Comparison of ENCODE assay signal across 1 cellular context in the genomic region with DNA sequence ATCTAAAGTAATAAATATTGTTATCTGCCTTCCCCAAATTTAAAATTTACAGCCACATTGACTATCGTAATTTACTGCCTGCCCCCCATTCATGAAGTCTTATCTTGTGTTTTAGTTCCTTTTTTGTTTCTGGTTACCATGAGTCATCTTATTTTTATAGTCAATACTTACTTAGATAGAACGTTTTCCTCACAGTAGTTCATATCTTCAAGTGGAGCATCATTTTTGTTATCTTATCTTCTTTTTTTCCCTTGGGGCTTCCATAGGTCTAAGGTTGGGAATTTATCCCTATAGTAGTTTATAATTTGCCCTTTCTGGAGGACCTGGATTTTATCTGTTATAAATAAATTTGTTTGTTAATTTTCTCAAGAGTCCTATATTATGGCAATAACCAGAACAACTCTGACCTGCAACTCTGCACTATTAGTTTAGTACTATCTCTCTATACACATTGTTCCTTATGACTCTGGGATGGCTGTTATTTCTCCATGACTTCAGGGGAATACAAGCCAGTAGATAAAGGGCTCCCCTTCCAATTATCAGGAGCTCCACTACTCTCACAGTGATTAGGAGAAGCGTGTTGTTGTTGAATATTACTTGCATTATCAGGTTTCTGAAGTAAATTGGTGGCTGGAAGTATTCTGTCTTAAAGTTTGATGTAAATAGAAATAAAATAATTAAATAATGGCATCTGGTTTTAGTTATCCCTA.
TF ChIP-seq lines count a peak whose summit lies in the region.

No MANE protein-coding gene starts in this region.

TF ChIP-seq in K562, 482 proteins besides CTCF, POLR2A, EP300 and RAD21 (continued from another document and continues in another):
- TF ChIP-seq ZNF639 (CRISPR knock-in tag; conservative IDR thresholded peaks at IDR 0.05 in 1 of 2, IDR thresholded peaks at IDR 0.05 in 1 of 2) (no peak), MCM7 (IDR thresholded peaks at IDR 0.05) (no peak), ZBTB11 (CRISPR knock-in tag; IDR thresholded peaks at IDR 0.05) (0 out of 6 replicates have a peak, but pooled peaks of 1 of the 3 experiments have one; percentile 19), KAT7 (CRISPR knock-in tag; IDR thresholded peaks at IDR 0.05; ENCODE audit: borderline replicate concordance) (no peak), TBP (optimal IDR thresholded peaks at IDR 0.05; ENCODE audit: low read depth, low read length) (no peak), ZNF76 (CRISPR knock-in tag; IDR thresholded peaks at IDR 0.05; ENCODE audit: borderline replicate concordance) (no peak), ZNF436 (CRISPR knock-in tag; IDR thresholded peaks at IDR 0.05) (no peak), TCF3 (CRISPR knock-in tag; IDR thresholded peaks at IDR 0.05) (peak; percentile 64), DDX20 (tag; IDR thresholded peaks at IDR 0.05; ENCODE audit: low read depth) (no peak), E2F4 (CRISPR knock-in tag; IDR thresholded peaks at IDR 0.05; ENCODE audit: low read depth) (no peak), YBX1 (IDR thresholded peaks at IDR 0.05) (no peak), ZNF655 (CRISPR knock-in tag; IDR thresholded peaks at IDR 0.05) (no peak), U2AF1 (optimal IDR thresholded peaks at IDR 0.05; ENCODE audit: low read depth, low read length) (no peak), KDM2B (CRISPR knock-in tag; IDR thresholded peaks at IDR 0.05) (no peak), PHB2 (IDR thresholded peaks at IDR 0.05; ENCODE audit: low read depth) (no peak), SMARCB1 (IDR thresholded peaks at IDR 0.05; ENCODE audit: insufficient read length, low read depth) (no peak), E2F1 (CRISPR knock-in tag; IDR thresholded peaks at IDR 0.05) (no peak), HEY1 (CRISPR knock-in tag; IDR thresholded peaks at IDR 0.05; ENCODE audit: borderline replicate concordance) (no peak), HDGF (IDR thresholded peaks at IDR 0.05) (no peak), TEAD2 (tag; IDR thresholded peaks at IDR 0.05) (no peak), SLC30A9 (CRISPR knock-in tag; IDR thresholded peaks at IDR 0.05) (no peak), ELF4 (CRISPR knock-in tag; IDR thresholded peaks at IDR 0.05) (no peak), ZC3H8 (IDR thresholded peaks at IDR 0.05) (no peak), HDAC2 (IDR thresholded peaks at IDR 0.05) (no peak), ZNF347 (CRISPR knock-in tag; IDR thresholded peaks at IDR 0.05; ENCODE audit: low read depth) (no peak), NR2C1 (IDR thresholded peaks at IDR 0.05) (no peak), NR2C1 (tag; IDR thresholded peaks at IDR 0.05) (no peak), CREB3L1 (IDR thresholded peaks at IDR 0.05; ENCODE audit: borderline replicate concordance, low read depth) (no peak), CC2D1A (IDR thresholded peaks at IDR 0.05) (no peak; the same call in 1 of the 2 replicates), REST (CRISPR knock-in tag; IDR thresholded peaks at IDR 0.05; ENCODE audit: low read depth) (no peak), MEF2D (tag; conservative IDR thresholded peaks at IDR 0.05; ENCODE audit: low read depth) (no peak), HDAC3 (IDR thresholded peaks at IDR 0.05; ENCODE audit: borderline replicate concordance, partially characterized antibody) (peak; percentile 40)
- TF ChIP-seq, protein P1, sequence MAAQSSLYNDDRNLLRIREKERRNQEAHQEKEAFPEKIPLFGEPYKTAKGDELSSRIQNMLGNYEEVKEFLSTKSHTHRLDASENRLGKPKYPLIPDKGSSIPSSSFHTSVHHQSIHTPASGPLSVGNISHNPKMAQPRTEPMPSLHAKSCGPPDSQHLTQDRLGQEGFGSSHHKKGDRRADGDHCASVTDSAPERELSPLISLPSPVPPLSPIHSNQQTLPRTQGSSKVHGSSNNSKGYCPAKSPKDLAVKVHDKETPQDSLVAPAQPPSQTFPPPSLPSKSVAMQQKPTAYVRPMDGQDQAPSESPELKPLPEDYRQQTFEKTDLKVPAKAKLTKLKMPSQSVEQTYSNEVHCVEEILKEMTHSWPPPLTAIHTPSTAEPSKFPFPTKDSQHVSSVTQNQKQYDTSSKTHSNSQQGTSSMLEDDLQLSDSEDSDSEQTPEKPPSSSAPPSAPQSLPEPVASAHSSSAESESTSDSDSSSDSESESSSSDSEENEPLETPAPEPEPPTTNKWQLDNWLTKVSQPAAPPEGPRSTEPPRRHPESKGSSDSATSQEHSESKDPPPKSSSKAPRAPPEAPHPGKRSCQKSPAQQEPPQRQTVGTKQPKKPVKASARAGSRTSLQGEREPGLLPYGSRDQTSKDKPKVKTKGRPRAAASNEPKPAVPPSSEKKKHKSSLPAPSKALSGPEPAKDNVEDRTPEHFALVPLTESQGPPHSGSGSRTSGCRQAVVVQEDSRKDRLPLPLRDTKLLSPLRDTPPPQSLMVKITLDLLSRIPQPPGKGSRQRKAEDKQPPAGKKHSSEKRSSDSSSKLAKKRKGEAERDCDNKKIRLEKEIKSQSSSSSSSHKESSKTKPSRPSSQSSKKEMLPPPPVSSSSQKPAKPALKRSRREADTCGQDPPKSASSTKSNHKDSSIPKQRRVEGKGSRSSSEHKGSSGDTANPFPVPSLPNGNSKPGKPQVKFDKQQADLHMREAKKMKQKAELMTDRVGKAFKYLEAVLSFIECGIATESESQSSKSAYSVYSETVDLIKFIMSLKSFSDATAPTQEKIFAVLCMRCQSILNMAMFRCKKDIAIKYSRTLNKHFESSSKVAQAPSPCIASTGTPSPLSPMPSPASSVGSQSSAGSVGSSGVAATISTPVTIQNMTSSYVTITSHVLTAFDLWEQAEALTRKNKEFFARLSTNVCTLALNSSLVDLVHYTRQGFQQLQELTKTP (IDR thresholded peaks at IDR 0.05; ENCODE audit: low read depth in 1 of 2, partially characterized antibody in 2 of 2): no peak
- TF ChIP-seq, protein P2, sequence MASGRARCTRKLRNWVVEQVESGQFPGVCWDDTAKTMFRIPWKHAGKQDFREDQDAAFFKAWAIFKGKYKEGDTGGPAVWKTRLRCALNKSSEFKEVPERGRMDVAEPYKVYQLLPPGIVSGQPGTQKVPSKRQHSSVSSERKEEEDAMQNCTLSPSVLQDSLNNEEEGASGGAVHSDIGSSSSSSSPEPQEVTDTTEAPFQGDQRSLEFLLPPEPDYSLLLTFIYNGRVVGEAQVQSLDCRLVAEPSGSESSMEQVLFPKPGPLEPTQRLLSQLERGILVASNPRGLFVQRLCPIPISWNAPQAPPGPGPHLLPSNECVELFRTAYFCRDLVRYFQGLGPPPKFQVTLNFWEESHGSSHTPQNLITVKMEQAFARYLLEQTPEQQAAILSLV (tag; IDR thresholded peaks at IDR 0.05): no peak
- TF ChIP-seq, protein P3, sequence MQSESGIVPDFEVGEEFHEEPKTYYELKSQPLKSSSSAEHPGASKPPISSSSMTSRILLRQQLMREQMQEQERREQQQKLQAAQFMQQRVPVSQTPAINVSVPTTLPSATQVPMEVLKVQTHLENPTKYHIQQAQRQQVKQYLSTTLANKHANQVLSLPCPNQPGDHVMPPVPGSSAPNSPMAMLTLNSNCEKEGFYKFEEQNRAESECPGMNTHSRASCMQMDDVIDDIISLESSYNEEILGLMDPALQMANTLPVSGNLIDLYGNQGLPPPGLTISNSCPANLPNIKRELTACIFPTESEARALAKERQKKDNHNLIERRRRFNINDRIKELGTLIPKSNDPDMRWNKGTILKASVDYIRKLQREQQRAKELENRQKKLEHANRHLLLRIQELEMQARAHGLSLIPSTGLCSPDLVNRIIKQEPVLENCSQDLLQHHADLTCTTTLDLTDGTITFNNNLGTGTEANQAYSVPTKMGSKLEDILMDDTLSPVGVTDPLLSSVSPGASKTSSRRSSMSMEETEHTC (IDR thresholded peaks at IDR 0.05): no peak
